ENCODE assay signal across 8 cellular contexts in the genomic region with DNA sequence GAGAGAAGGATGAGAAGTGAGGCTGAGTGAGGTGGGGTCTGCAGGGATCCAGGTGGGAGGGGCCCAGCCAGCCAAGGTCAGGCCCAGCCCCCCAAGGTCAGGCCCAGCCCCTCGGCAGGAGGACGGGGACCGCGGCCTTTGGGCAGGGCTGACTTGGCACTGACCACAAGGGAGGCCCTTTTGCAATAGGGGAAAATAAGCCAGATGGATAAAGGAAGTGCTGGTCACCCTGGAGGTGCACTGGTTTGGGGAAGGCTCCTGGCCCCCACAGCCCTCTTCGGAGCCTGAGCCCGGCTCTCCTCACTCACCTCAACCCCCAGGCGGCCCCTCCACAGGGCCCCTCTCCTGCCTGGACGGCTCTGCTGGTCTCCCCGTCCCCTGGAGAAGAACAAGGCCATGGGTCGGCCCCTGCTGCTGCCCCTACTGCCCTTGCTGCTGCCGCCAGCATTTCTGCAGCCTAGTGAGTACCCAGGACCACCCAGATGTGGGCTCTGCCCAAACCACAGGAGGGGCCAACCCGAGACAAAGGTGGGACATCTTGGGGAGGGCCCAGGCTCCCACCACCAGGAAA. TPM values are rescaled to one million over a fixed set of nuclear protein-coding genes. Genes with fewer than 3 reads are reported as not detected.
DNase-seq lines count a peak whose midpoint lies in the region; ATAC-seq and TF ChIP-seq lines count a peak whose summit lies in the region.

PILRA (plus strand) TSS at position 227 of the 571 bp plus-strand sequence; CDS start at position 397, 170 bp downstream.

- no peaks in the 10 kb centered on the region for H3K4me1 ChIP-seq in HEK293 (ENCODE audit: control insufficient read depth, insufficient read depth, low read length)
- H3K4me1 ChIP-seq in right cardiac atrium (ENCODE audit: control insufficient read depth, insufficient read depth, low read length): no peaks in the 10 kb centered on the region

- no peaks in the 10 kb centered on the region for H3K27me3 Mint-ChIP-seq in stimulated activated memory B cell treated with anti-CD40 and anti-IgM and Interleukin-4, amounts not matched to agents 10 μg/mL and 1 μg/mL and 100 μg/mL, for 72 hours

- TF ChIP-seq CTCF in HEK293 (tag by site-specific recombination; IDR thresholded peaks at IDR 0.05): no peak

- no peaks in the 10 kb centered on the region for H3K27me3 ChIP-seq in right cardiac atrium (ENCODE audit: control insufficient read depth, insufficient read depth)

- H3K27ac ChIP-seq in HEK293 (ENCODE audit: extremely low read depth, low read depth, low read length) (0 out of 2 replicates have a peak within 1 kb of the TSS, but pooled peaks have one; percentile 22), right cardiac atrium (ENCODE audit: low read length) (peak within 1 kb of the TSS; percentile 9)

- H3K36me3 ChIP-seq in HEK293 (ENCODE audit: control insufficient read depth in 2 of 2, insufficient read depth in 1 of 2, low read length in 2 of 2): peaks cover 0 to 3% of the 10 kb centered on the region in 2 experiments; a peak in 1 of 3 replicates

- CTCF ChIA-PET in HEK293 (lab: Yijun Ruan, JAX): no interaction called here

- H3K36me3 Mint-ChIP-seq in activated naive CD4-positive, alpha-beta T cell treated with anti-CD3 and anti-CD28 coated beads, Interleukin-2, amount 50 U/mL, for 72 hours: no peaks in the 10 kb centered on the region
- no peaks in the 10 kb centered on the region for H3K36me3 Mint-ChIP-seq in stimulated activated memory B cell treated with anti-CD40 and anti-IgM and Interleukin-4, amounts not matched to agents 10 μg/mL and 1 μg/mL and 100 μg/mL, for 72 hours

- no peaks in the 10 kb centered on the region for H3K9me3 Mint-ChIP-seq in activated naive CD4-positive, alpha-beta T cell treated with anti-CD3 and anti-CD28 coated beads, Interleukin-2, amount 50 U/mL, for 72 hours
- H3K9me3 Mint-ChIP-seq in stimulated activated memory B cell treated with anti-CD40 and anti-IgM and Interleukin-4, amounts not matched to agents 10 μg/mL and 1 μg/mL and 100 μg/mL, for 72 hours: no peaks in the 10 kb centered on the region

- POLR2A ChIA-PET in HEK293 (lab: Yijun Ruan, JAX): no interaction called here

- WGBS in right cardiac atrium: 44% methylated on average over 12 of the region's 12 CpGs

- H3K4me3 Mint-ChIP-seq in stimulated activated memory B cell treated with anti-CD40 and anti-IgM and Interleukin-4, amounts not matched to agents 10 μg/mL and 1 μg/mL and 100 μg/mL, for 72 hours: peak within 1 kb of the TSS; percentile 61

- no peak within 1 kb of the TSS for H3K4me3 ChIP-seq in HEK293 (ENCODE audit: low read depth, low read length)
- H3K4me3 ChIP-seq in right cardiac atrium (ENCODE audit: low read length): no peak within 1 kb of the TSS

- H3K27ac Mint-ChIP-seq in activated naive CD4-positive, alpha-beta T cell treated with anti-CD3 and anti-CD28 coated beads, Interleukin-2, amount 50 U/mL, for 72 hours: peak within 1 kb of the TSS; percentile 74 to 82
- H3K27ac Mint-ChIP-seq in stimulated activated memory B cell treated with anti-CD40 and anti-IgM and Interleukin-4, amounts not matched to agents 10 μg/mL and 1 μg/mL and 100 μg/mL, for 72 hours: peak within 1 kb of the TSS; percentile 94

- DNase-seq in activated naive CD4-positive, alpha-beta T cell treated with anti-CD3 and anti-CD28 coated beads, Interleukin-2, amount 50 U/mL, for 72 hours (ENCODE audit: low spot score in 2 of 2): no peak
- DNase-seq in right cardiac atrium (peak; percentile 45 to 72 (median 71)), glomerular visceral epithelial cell (ENCODE audit: extremely low spot score) (no peak), SK-N-DZ (ENCODE audit: low spot score) (no peak)

- H3K9me3 ChIP-seq in HEK293 (ENCODE audit: control insufficient read depth, insufficient read depth, low read depth, low read length) (no peaks in the 10 kb centered on the region), right cardiac atrium (ENCODE audit: control insufficient read depth, low read length) (no peaks in the 10 kb centered on the region)

- no peak for ATAC-seq in activated naive CD4-positive, alpha-beta T cell treated with anti-CD3 and anti-CD28 coated beads, Interleukin-2, amount 50 U/mL, for 72 hours
- ATAC-seq in right cardiac atrium (peak; percentile 53 to 63), HG03196 (IDR thresholded peaks at IDR 0.05; ENCODE audit: unreplicated experiment) (no peak), HG03442 (IDR thresholded peaks at IDR 0.05; ENCODE audit: unreplicated experiment) (no peak)
- ATAC-seq in stimulated activated memory B cell treated with anti-CD40 and anti-IgM and Interleukin-4, amounts not matched to agents 10 μg/mL and 1 μg/mL and 100 μg/mL, for 72 hours: no peak

- intact Hi-C loops in right cardiac atrium (cut with DNase I): no loop called here

- peaks cover 70% of the 10 kb centered on the region for H3K4me1 Mint-ChIP-seq in stimulated activated memory B cell treated with anti-CD40 and anti-IgM and Interleukin-4, amounts not matched to agents 10 μg/mL and 1 μg/mL and 100 μg/mL, for 72 hours

TF ChIP-seq in HEK293, 187 proteins besides CTCF, POLR2A, EP300 and RAD21:
- TF ChIP-seq HOXA7 (CRISPR knock-in tag; IDR thresholded peaks at IDR 0.05; ENCODE audit: borderline replicate concordance): no peak
- TF ChIP-seq ZNF394 (tag by site-specific recombination; IDR thresholded peaks at IDR 0.05; ENCODE audit: borderline replicate concordance): no peak
- no peak for TF ChIP-seq ZNF610 (tag by site-specific recombination; IDR thresholded peaks at IDR 0.05; ENCODE audit: borderline replicate concordance)
- TF ChIP-seq ZSCAN4 (tag by site-specific recombination; IDR thresholded peaks at IDR 0.05): no peak

RNA-seq across cellular contexts. Expression of gene PILRA, which starts in this region (rescaled TPM):
- total RNA-seq in activated naive CD4-positive, alpha-beta T cell treated with anti-CD3 and anti-CD28 coated beads, Interleukin-2, amount 50 U/mL, for 72 hours: 10 to 100 TPM in 1 of 2 donors, under 1 TPM in 1; 0.84 to 11.5 TPM
- 1 to 10 TPM; 3.9 to 5.3 (median 4.9) TPM for total RNA-seq in right cardiac atrium
- 2.3 TPM for polyA plus RNA-seq in right cardiac atrium
- 0.32 and 2.1 TPM in 2 replicates for polyA plus RNA-seq in SK-N-DZ (2014; cell fraction: cytosol; rRNA removed)
- 2.4 and 3.6 TPM in 2 replicates for polyA plus RNA-seq in SK-N-DZ (2014; cell fraction: nucleus; rRNA removed)

Comparison
In these comparisons a context has a peak if more than half of its experiments do, and no peak if none do; other contexts are left out.
1. ATAC-seq: peak in right cardiac atrium (2 of 2); none in activated naive CD4-positive, alpha-beta T cell treated with anti-CD3 and anti-CD28 coated beads, Interleukin-2, amount 50 U/mL, for 72 hours (0 of 2), stimulated activated memory B cell treated with anti-CD40 and anti-IgM and Interleukin-4, amounts not matched to agents 10 μg/mL and 1 μg/mL and 100 μg/mL, for 72 hours (single experiment), HG03196 (single experiment) and HG03442 (single experiment).
2. DNase-seq: peak in right cardiac atrium (3 of 3); none in activated naive CD4-positive, alpha-beta T cell treated with anti-CD3 and anti-CD28 coated beads, Interleukin-2, amount 50 U/mL, for 72 hours (0 of 2), glomerular visceral epithelial cell (single experiment) and SK-N-DZ (single experiment).